ENCODE assay signal across 16 cellular contexts in the genomic region with DNA sequence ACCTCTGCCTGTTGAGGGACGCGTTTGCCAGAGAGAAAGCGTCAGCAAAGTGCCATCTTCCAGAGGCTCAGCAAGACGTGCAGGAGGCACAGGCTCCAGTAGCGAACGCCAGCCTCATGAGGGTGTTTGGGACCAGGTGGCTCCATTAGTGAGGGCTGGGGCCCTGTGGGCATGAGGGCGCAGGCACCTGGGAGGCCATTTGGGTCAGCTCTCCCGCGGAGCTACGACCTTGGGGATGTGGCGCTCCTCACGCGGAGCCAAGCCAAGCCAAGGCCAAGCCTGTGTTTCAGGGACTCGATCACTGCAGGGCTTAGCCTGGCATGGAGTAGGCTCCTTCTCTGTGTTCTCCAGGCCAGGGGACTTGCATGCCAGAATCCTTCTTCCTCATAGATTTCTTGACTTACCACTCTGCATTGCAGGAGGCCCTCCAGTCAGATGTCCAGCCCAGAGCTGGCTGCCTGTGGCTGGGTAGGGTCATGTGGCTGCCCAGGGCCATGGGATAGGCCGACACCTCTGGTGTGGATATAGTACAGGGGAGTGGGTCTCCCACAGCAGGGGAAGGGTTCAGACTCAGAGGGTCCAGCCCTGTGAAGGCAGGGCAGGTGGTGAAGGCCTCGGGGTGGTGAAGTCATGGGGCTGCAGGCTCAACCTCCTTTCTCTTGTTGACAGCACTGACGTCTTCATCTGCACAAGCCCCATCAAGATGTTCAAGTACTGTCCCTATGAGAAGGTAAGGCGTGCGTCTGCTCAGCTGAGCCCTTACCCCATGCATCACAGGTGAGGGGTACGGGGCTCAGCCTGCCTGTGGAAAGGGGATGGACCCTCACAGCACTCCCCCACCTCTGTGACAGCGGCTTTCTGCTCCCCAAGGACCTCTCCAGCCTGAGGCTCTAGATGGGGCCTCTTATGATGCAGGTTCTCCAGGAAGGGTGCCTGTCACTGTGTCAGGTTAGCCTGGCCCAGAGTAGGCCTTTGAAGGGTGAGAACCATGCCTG.
"Had no signal": no experiment of that assay in that cellular context is flagged by ENCODE, and none has a peak within 500 bp of the region (broad histone marks: within the 10 kb centered on the region; RNA-seq: fewer than 3 reads in every experiment).

No MANE protein-coding gene starts in this region.

- H3K4me3 ChIP-seq: neural progenitor cell, pancreas, uterus had no signal

- DNase-seq: activated CD4-positive, alpha-beta memory T cell treated with anti-CD3 and anti-CD28 coated beads, Interleukin-2, amount 10 ng/mL, durations not matched to agents 7 days and 5 days; activated CD4-positive, alpha-beta T cell treated with anti-CD3 and anti-CD28 coated beads for 4 hours; activated effector memory CD4-positive, alpha-beta T cell treated with anti-CD3 and anti-CD28 coated beads, Interleukin-2, amount 50 U/mL, for 16 hours; activated T-cell treated with anti-CD3 and anti-CD28 coated beads, Interleukin-2, amount 50 U/mL, for 24 hours; amygdala; brain microvascular endothelial cell; effector memory CD4-positive, alpha-beta T cell; foreskin melanocyte; immature natural killer cell; mammary epithelial cell; naive B cell; uterus had no signal

- H3K36me3 ChIP-seq: brain microvascular endothelial cell, neural progenitor cell, pancreas, uterus had no signal

- H3K27me3 ChIP-seq: brain microvascular endothelial cell, neural progenitor cell, pancreas, uterus had no signal

- H3K4me1 ChIP-seq: pancreas, uterus had no signal

- ATAC-seq: activated naive CD4-positive, alpha-beta T cell treated with anti-CD3 and anti-CD28 coated beads, Interleukin-2, amount 50 U/mL, for 72 hours; pancreas; WTC11 had no signal

- H3K27ac ChIP-seq: brain microvascular endothelial cell, neural progenitor cell, pancreas, uterus had no signal

- H3K9me3 ChIP-seq: pancreas, uterus had no signal

- H3K9ac ChIP-seq: neural progenitor cell had no signal
